ENCODE assay signal across 20 cellular contexts in genomic region chr2:176675557-176676256, GRCh38.
DNase-seq lines count a peak whose midpoint lies in the region; ATAC-seq, FAIRE-seq and TF ChIP-seq lines count a peak whose summit lies in the region.
"Had no signal": no experiment of that assay in that cellular context is flagged by ENCODE, and none has a peak within 500 bp of the region (broad histone marks: within the 10 kb centered on the region; RNA-seq: fewer than 3 reads in every experiment).

No MANE protein-coding gene starts in this region.

- no peak for DNase-seq in cardiac muscle cell (ENCODE audit: low read depth in 1 of 2, low spot score in 1 of 2)
- no peak for DNase-seq in heart right ventricle
- DNase-seq in NCI-H2107 (lab: John Stamatoyannopoulos, UW) = peak; percentile 13
- peak; percentile 14 for DNase-seq in cerebellar cortex (ENCODE audit: low spot score)
- no peak for DNase-seq in AG08396 (ENCODE audit: low spot score)
- DNase-seq in EL = no peak
- no peak for DNase-seq in H54 (ENCODE audit: insufficient read length, low spot score)
- no peak for DNase-seq in ovary
- DNase-seq: activated CD4-positive, alpha-beta T cell treated with anti-CD3 and anti-CD28 coated beads, Interleukin-2, amount 10 ng/mL, durations not matched to agents 24 days and 14 days; activated CD8-positive, alpha-beta memory T cell treated with anti-CD3 and anti-CD28 coated beads, Interleukin-2, amount 50 U/mL, for 4 hours; activated effector memory CD4-positive, alpha-beta T cell treated with anti-CD3 and anti-CD28 coated beads, Interleukin-2, amount 50 U/mL, for 16 hours; central memory CD4-positive, alpha-beta T cell; glutamatergic neuron; mammary epithelial cell; naive B cell; NCI-H82; stomach had no signal

- TF ChIP-seq POLR2A in H54 (IDR thresholded peaks at IDR 0.05; ENCODE audit: low read depth, low read length) (no peak), ovary (IDR thresholded peaks at IDR 0.05) (no peak)

- FAIRE-seq in H54 (lab: Jason Lieb, UNC) = no peak
- FAIRE-seq: TTC549 had no signal

- no peaks in the 10 kb centered on the region for H3K36me3 ChIP-seq in cardiac muscle cell
- no peaks in the 10 kb centered on the region for H3K36me3 ChIP-seq in heart right ventricle
- H3K36me3 ChIP-seq in ovary = no peaks in the 10 kb centered on the region
- H3K36me3 ChIP-seq: stomach had no signal

- H3K9me3 ChIP-seq in cardiac muscle cell (ENCODE audit: low read depth) (no peaks in the 10 kb centered on the region), heart right ventricle (no peaks in the 10 kb centered on the region), ovary (no peaks in the 10 kb centered on the region)
- H3K9me3 ChIP-seq: stomach had no signal

- TF ChIP-seq CTCF in cardiac muscle cell (IDR thresholded peaks at IDR 0.05; ENCODE audit: low read depth, low read length) (no peak), heart right ventricle (IDR thresholded peaks at IDR 0.05) (no peak), ovary (IDR thresholded peaks at IDR 0.05) (no peak)

- intact Hi-C loops in heart right ventricle (cut with DNase I) (no loop called here), ovary (cut with DNase I) (no loop called here)

- peaks cover 46% of the 10 kb centered on the region for H3K4me1 ChIP-seq in cardiac muscle cell (ENCODE audit: low read depth)
- H3K4me1 ChIP-seq in heart right ventricle = no peaks in the 10 kb centered on the region
- peaks cover 1% of the 10 kb centered on the region for H3K4me1 ChIP-seq in ovary (ENCODE audit: insufficient read depth)
- H3K4me1 ChIP-seq: stomach had no signal

- no peak overlapping the region for H3K4me3 ChIP-seq in cardiac muscle cell
- no peak overlapping the region for H3K4me3 ChIP-seq in heart right ventricle
- no peak overlapping the region for H3K4me3 ChIP-seq in ovary
- H3K4me3 ChIP-seq: stomach had no signal

- WGBS in heart right ventricle, 2 donors = 65 to 69% methylated on average over 9 of the region's 9 CpGs
- WGBS in ovary, 3 donors = 92 to 97% (median 96%) methylated on average over 9 of the region's 9 CpGs

- peak overlapping the region; percentile 51 for H3K27ac ChIP-seq in cardiac muscle cell
- no peak overlapping the region for H3K27ac ChIP-seq in heart right ventricle
- no peak overlapping the region for H3K27ac ChIP-seq in ovary
- H3K27ac ChIP-seq: stomach had no signal

- H3K27me3 ChIP-seq in cardiac muscle cell = no peaks in the 10 kb centered on the region
- peaks cover 0 to 24% (median 0%) of the 10 kb centered on the region in 7 donors for H3K27me3 ChIP-seq in heart right ventricle
- H3K27me3 ChIP-seq in ovary = no peaks in the 10 kb centered on the region
- H3K27me3 ChIP-seq: stomach had no signal

- no peak for TF ChIP-seq EP300 in ovary (IDR thresholded peaks at IDR 0.05)

- ATAC-seq in heart right ventricle = no peak
- ATAC-seq: HCT116, Panc1 had no signal

Comparison
In these comparisons a context has a peak if more than half of its experiments do, and no peak if none do; other contexts are left out.
1. DNase-seq: peak in NCI-H2107 (single experiment) and cerebellar cortex (single experiment); none in cardiac muscle cell (0 of 2), heart right ventricle (0 of 2), AG08396 (single experiment), EL (single experiment), H54 (single experiment) and ovary (0 of 5).